ENCODE assay signal across 7 cellular contexts in the genomic region with DNA sequence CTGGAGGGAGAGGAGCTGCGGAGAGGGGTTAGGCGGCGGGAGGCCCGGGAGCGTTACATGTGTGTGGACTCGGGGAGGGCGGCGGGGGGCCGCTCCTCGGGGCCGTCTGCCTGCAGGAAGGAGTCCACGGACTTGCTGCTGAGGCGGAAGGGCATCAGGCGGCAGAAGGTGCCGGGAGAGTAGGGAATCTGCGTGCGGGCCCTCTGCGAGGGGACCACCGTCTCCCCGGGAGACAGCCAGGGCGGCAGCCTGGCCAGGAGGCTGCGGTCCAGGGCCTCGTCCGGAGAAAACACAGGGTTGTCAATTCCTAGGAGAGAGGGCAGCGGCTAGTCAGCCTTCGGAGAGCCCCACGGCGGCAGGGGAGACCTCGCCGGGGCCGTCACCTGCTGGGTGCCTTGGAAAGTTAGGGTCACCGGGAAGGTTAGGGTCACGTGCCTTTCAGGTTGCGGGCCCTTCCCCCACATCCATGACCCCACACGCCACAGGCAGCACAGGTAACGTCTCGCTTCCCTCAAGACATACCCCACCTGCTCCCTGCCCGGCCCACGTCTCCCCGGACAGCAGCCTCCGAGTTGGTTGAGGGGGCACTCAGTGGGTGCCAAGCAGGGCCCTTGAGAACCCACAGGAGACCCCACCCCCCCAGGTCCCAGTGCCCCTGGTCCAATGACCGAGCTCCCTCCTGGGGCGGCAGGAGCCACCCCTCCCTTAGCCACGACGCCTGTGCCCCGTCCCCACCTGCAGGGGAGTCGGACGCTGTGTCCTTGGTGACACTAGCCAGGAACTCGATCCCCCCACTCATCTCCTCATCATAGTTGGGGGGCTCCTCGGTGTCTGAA. TPM values are rescaled to one million over a fixed set of nuclear protein-coding genes. Genes with fewer than 3 reads are reported as not detected.
DNase-seq lines count a peak whose midpoint lies in the region; ATAC-seq and TF ChIP-seq lines count a peak whose summit lies in the region.

No MANE protein-coding gene starts in this region.

- DNase-seq in GM13977 (ENCODE audit: low spot score): peak; percentile 51
- peak; percentile 12 for DNase-seq in fibroblast of pulmonary artery (ENCODE audit: low read depth)
- DNase-seq in progenitor cell of endocrine pancreas (ENCODE audit: low spot score, unreplicated experiment): no peak
- DNase-seq in left lobe of liver (ENCODE audit: low spot score): no peak
- no peak for DNase-seq in T1000 (lab: John Stamatoyannopoulos, UW)
- no peak for DNase-seq in NCI-H187 (lab: John Stamatoyannopoulos, UW)

- peak overlapping the region; percentile 55 for H3K4me3 Mint-ChIP-seq in progenitor cell of endocrine pancreas (ENCODE audit: low read depth)

- peaks cover 8% of the 10 kb centered on the region for H3K4me1 Mint-ChIP-seq in progenitor cell of endocrine pancreas (ENCODE audit: low read depth)

- no peak for TF ChIP-seq CTCF in GM13977 (IDR thresholded peaks at IDR 0.05; ENCODE audit: extremely low read depth, insufficient read depth, missing control alignments)
- TF ChIP-seq CTCF in fibroblast of pulmonary artery (IDR thresholded peaks at IDR 0.05; ENCODE audit: low read length, missing control alignments): no peak
- TF ChIP-seq CTCF in progenitor cell of endocrine pancreas (IDR thresholded peaks at IDR 0.05; ENCODE audit: unreplicated experiment): no peak

- H3K27ac Mint-ChIP-seq in progenitor cell of endocrine pancreas: no peak overlapping the region

- no peak for ATAC-seq in left lobe of liver

- peaks cover 3% of the 10 kb centered on the region for H3K27me3 Mint-ChIP-seq in progenitor cell of endocrine pancreas

- in situ Hi-C loops in GM13977 (cut with MboI; ENCODE audit: low pct_unique_long_range_greater_than_20kb, low sequenced_read_pairs, unreplicated experiment): no loop called here

- H3K4me3 ChIP-seq in fibroblast of pulmonary artery (replicated peaks; ENCODE audit: low read depth, low read length): peak overlapping the region; percentile 43

- H3K9me3 Mint-ChIP-seq in progenitor cell of endocrine pancreas (ENCODE audit: low read depth): no peaks in the 10 kb centered on the region

- no peaks in the 10 kb centered on the region for H3K36me3 Mint-ChIP-seq in progenitor cell of endocrine pancreas (ENCODE audit: insufficient read depth)

- 0 out of 2 replicates have a peak, but pooled peaks have one; percentile 19 for TF ChIP-seq POLR2A in Raji (IDR thresholded peaks at IDR 0.05; ENCODE audit: insufficient read depth, low read depth, low read length)

RNA-seq across cellular contexts. Expression of a gene that starts 32.1 kb away (rescaled TPM):
- total RNA-seq in progenitor cell of endocrine pancreas (66.5 and 67.3 TPM in 2 replicates), left lobe of liver (25.7 TPM)

RNA-seq across cellular contexts. Expression of a gene that starts 49.2 kb away (rescaled TPM):
- 1.6 and 1.7 TPM in 2 replicates for total RNA-seq in progenitor cell of endocrine pancreas
- total RNA-seq in left lobe of liver: 0.81 TPM

Comparison
In these comparisons a context has a peak if more than half of its experiments do, and no peak if none do; other contexts are left out.
1. DNase-seq: peak in GM13977 (single experiment) and fibroblast of pulmonary artery (single experiment); none in progenitor cell of endocrine pancreas (single experiment), left lobe of liver (single experiment), T1000 (single experiment) and NCI-H187 (0 of 2).